Comparison of ENCODE assay signal across 21 cellular contexts in genomic region chr17:77593081-77593480, GRCh38.
DNase-seq lines count a peak whose midpoint lies in the region; ATAC-seq and TF ChIP-seq lines count a peak whose summit lies in the region.
"Had no signal": no experiment of that assay in that cellular context is flagged by ENCODE, and none has a peak within 500 bp of the region (broad histone marks: within the 10 kb centered on the region; RNA-seq: fewer than 3 reads in every experiment).

No MANE protein-coding gene starts in this region.

- DNase-seq in activated T-cell treated with anti-CD3 and anti-CD28 coated beads, Interleukin-2, amount 50 U/mL, for 24 hours, result peak; percentile 18
- no peak for DNase-seq in activated T-cell treated with anti-CD3 and anti-CD28 coated beads, Interleukin-2, amount 50 U/mL, for 4 hours
- peak; percentile 25 for DNase-seq in RWPE2 (ENCODE audit: low spot score)
- DNase-seq in neuronal stem cell (ENCODE audit: low spot score), result no peak
- DNase-seq in HFFc6, result no peak
- no peak for DNase-seq in OCI-LY7 (ENCODE audit: low spot score)
- DNase-seq: 8988T; Caco-2; CD4-positive, alpha-beta memory T cell; DMS153; NCI-H1436 treated with DMSO at 0.1 percent for 48 hours; NCI-H2029; NCI-H2227 treated with DMSO at 0.1 percent for 48 hours; NCI-H510A; Right ventricle myocardium superior had no signal

- H4K20me1 ChIP-seq in OCI-LY7 (ENCODE audit: insufficient read depth, low read length), result no peaks in the 10 kb centered on the region
- H4K20me1 ChIP-seq: BLaER1 treated with 17β-estradiol and CSF1 and Interleukin-3, amounts not matched to agents 10 nM and 100 nM had no signal

- H3K23ac ChIP-seq in neuronal stem cell (ENCODE audit: low read depth, low read length, poor library complexity), result no peak overlapping the region

- no peak for ATAC-seq in activated T-cell treated with anti-CD3 and anti-CD28 coated beads, Interleukin-2, amount 50 U/mL, for 4 hours
- no peak for ATAC-seq in RWPE2 (ENCODE audit: low read depth)
- no peak for ATAC-seq in HG02970 (IDR thresholded peaks at IDR 0.05; ENCODE audit: low FRiP score, unreplicated experiment)
- ATAC-seq: HepG2, K562 had no signal

- H3K9ac ChIP-seq in neuronal stem cell (ENCODE audit: low read depth, low read length, poor library complexity), result no peak overlapping the region
- H3K9ac ChIP-seq: BLaER1 treated with 17β-estradiol and CSF1 and Interleukin-3, amounts not matched to agents 10 nM and 100 nM had no signal

- peaks cover 1% of the 10 kb centered on the region for H3K9me3 ChIP-seq in RWPE2 (ENCODE audit: severe bottlenecking)
- H3K9me3 ChIP-seq in neuronal stem cell (replicated peaks in 1 of 2; ENCODE audit: control insufficient read depth in 2 of 2, insufficient read depth in 1 of 2, low read depth in 1 of 2, low read length in 2 of 2), result no peaks in the 10 kb centered on the region
- no peaks in the 10 kb centered on the region for H3K9me3 ChIP-seq in OCI-LY7 (ENCODE audit: low read length)
- H3K9me3 ChIP-seq: Caco-2 had no signal

- TF ChIP-seq CTCF in RWPE2 (IDR thresholded peaks at IDR 0.05; ENCODE audit: poor library complexity, severe bottlenecking) (no peak), HFFc6 (IDR thresholded peaks at IDR 0.05) (no peak), OCI-LY7 (conservative IDR thresholded peaks at IDR 0.05; ENCODE audit: low read length) (no peak)

- H3K79me1 ChIP-seq in neuronal stem cell (ENCODE audit: low read depth, low read length), result no peaks in the 10 kb centered on the region

- no TSS peak for BruUV-seq in OCI-LY7 (replicated peaks; lab: Mats Ljungman, UMichigan)

- no peak overlapping the region for H3K14ac ChIP-seq in neuronal stem cell (ENCODE audit: low read length)

- H3K4ac ChIP-seq in neuronal stem cell (ENCODE audit: low read length), result no peak overlapping the region

- H2AK5ac ChIP-seq in neuronal stem cell (ENCODE audit: low read depth, low read length), result no peak overlapping the region

- no peaks in the 10 kb centered on the region for H3K9me2 ChIP-seq in OCI-LY7 (ENCODE audit: insufficient read depth, low read length)

- H3K4me3 Mint-ChIP-seq in activated T-cell treated with anti-CD3 and anti-CD28 coated beads, Interleukin-2, amount 50 U/mL, for 24 hours, result no peak overlapping the region
- no peak overlapping the region for H3K4me3 Mint-ChIP-seq in activated T-cell treated with anti-CD3 and anti-CD28 coated beads, Interleukin-2, amount 50 U/mL, for 4 hours
- H3K4me3 Mint-ChIP-seq in HFFc6, result no peak overlapping the region
- H3K4me3 Mint-ChIP-seq: H9 had no signal

- H2BK15ac ChIP-seq in neuronal stem cell (ENCODE audit: low read length), result peak overlapping the region; percentile 11

- H2AFZ ChIP-seq in neuronal stem cell (ENCODE audit: low read length) (no peak overlapping the region), OCI-LY7 (ENCODE audit: low read length) (no peak overlapping the region)

- no peaks in the 10 kb centered on the region for H3K79me2 ChIP-seq in OCI-LY7 (ENCODE audit: insufficient read depth, low read depth, low read length)

- H2BK5ac ChIP-seq in neuronal stem cell (ENCODE audit: low read length), result no peak overlapping the region

- peaks cover 10% of the 10 kb centered on the region for H3K4me1 Mint-ChIP-seq in activated T-cell treated with anti-CD3 and anti-CD28 coated beads, Interleukin-2, amount 50 U/mL, for 24 hours (ENCODE audit: low read depth)
- H3K4me1 Mint-ChIP-seq in activated T-cell treated with anti-CD3 and anti-CD28 coated beads, Interleukin-2, amount 50 U/mL, for 4 hours (ENCODE audit: low read depth), result peaks cover 5% of the 10 kb centered on the region
- no peaks in the 10 kb centered on the region for H3K4me1 Mint-ChIP-seq in HFFc6 (ENCODE audit: low read depth)

- H3K27me3 ChIP-seq in RWPE2 (ENCODE audit: insufficient read depth, poor library complexity, severe bottlenecking) (peaks cover 6% of the 10 kb centered on the region), neuronal stem cell (ENCODE audit: control insufficient read depth in 3 of 3, insufficient read depth in 3 of 3, low read depth in 1 of 3, low read length in 3 of 3) (peaks cover 0 to 3% (median 0%) of the 10 kb centered on the region in 3 experiments)
- H3K27me3 ChIP-seq: BLaER1 treated with 17β-estradiol and CSF1 and Interleukin-3, amounts not matched to agents 10 nM and 100 nM had no signal

- H3K4me2 ChIP-seq in neuronal stem cell (ENCODE audit: insufficient read depth, low read length, poor library complexity, severe bottlenecking) (no peak overlapping the region), OCI-LY7 (ENCODE audit: low read length) (no peak overlapping the region)

- no peak overlapping the region for H4K8ac ChIP-seq in neuronal stem cell (ENCODE audit: low read depth, low read length)

- H3K36me3 Mint-ChIP-seq in activated T-cell treated with anti-CD3 and anti-CD28 coated beads, Interleukin-2, amount 50 U/mL, for 24 hours (ENCODE audit: low read depth), result no peaks in the 10 kb centered on the region
- no peaks in the 10 kb centered on the region for H3K36me3 Mint-ChIP-seq in activated T-cell treated with anti-CD3 and anti-CD28 coated beads, Interleukin-2, amount 50 U/mL, for 4 hours (ENCODE audit: insufficient read depth)
- no peaks in the 10 kb centered on the region for H3K36me3 Mint-ChIP-seq in HFFc6 (ENCODE audit: low read depth)
- H3K36me3 Mint-ChIP-seq: CD4-positive, alpha-beta memory T cell had no signal

- H3K9me3 Mint-ChIP-seq in activated T-cell treated with anti-CD3 and anti-CD28 coated beads, Interleukin-2, amount 50 U/mL, for 24 hours, result no peaks in the 10 kb centered on the region
- H3K9me3 Mint-ChIP-seq in activated T-cell treated with anti-CD3 and anti-CD28 coated beads, Interleukin-2, amount 50 U/mL, for 4 hours, result no peaks in the 10 kb centered on the region
- no peaks in the 10 kb centered on the region for H3K9me3 Mint-ChIP-seq in HFFc6
- H3K9me3 Mint-ChIP-seq: CD4-positive, alpha-beta memory T cell; H9 had no signal

- H3K4me3 ChIP-seq in RWPE2 (ENCODE audit: severe bottlenecking) (no peak overlapping the region), neuronal stem cell (ENCODE audit: low read length in 2 of 2) (no peak overlapping the region), OCI-LY7 (ENCODE audit: low read depth, low read length, poor library complexity, severe bottlenecking) (no peak overlapping the region)
- H3K4me3 ChIP-seq: BLaER1 treated with 17β-estradiol and CSF1 and Interleukin-3, amounts not matched to agents 10 nM and 100 nM; K562 had no signal

- H2BK120ac ChIP-seq in neuronal stem cell (ENCODE audit: low read depth, low read length), result no peak overlapping the region

- H3K27ac ChIP-seq in RWPE2 (ENCODE audit: poor library complexity, severe bottlenecking), result no peak overlapping the region
- no peak overlapping the region for H3K27ac ChIP-seq in neuronal stem cell (replicated peaks; ENCODE audit: low read length)
- no peak overlapping the region for H3K27ac ChIP-seq in OCI-LY7 (ENCODE audit: low read depth, low read length, poor library complexity, severe bottlenecking)
- H3K27ac ChIP-seq: BLaER1 treated with 17β-estradiol and CSF1 and Interleukin-3, amounts not matched to agents 10 nM and 100 nM; HL-60 had no signal

- H3K18ac ChIP-seq in neuronal stem cell (ENCODE audit: low read length), result no peak overlapping the region

- H4K91ac ChIP-seq in neuronal stem cell (ENCODE audit: low read depth, low read length, poor library complexity), result no peak overlapping the region

- POLR2A ChIA-PET in OCI-LY7 (lab: Charles Lee), result interaction anchor here (0.6 kb wide), 1 partner anchor 801 kb away, joined by 6 read pairs; no protein-coding TSS in a partner anchor

- no peak overlapping the region for H2BK12ac ChIP-seq in neuronal stem cell (ENCODE audit: low read length)

- H3K27me3 Mint-ChIP-seq in activated T-cell treated with anti-CD3 and anti-CD28 coated beads, Interleukin-2, amount 50 U/mL, for 24 hours, result peaks cover 6% of the 10 kb centered on the region
- H3K27me3 Mint-ChIP-seq in activated T-cell treated with anti-CD3 and anti-CD28 coated beads, Interleukin-2, amount 50 U/mL, for 4 hours (ENCODE audit: low read depth), result peaks cover 2% of the 10 kb centered on the region
- H3K27me3 Mint-ChIP-seq in HFFc6 (ENCODE audit: insufficient read depth), result peaks cover 35% of the 10 kb centered on the region

- H3K4me1 ChIP-seq in RWPE2 (ENCODE audit: insufficient read depth, poor library complexity, severe bottlenecking) (no peaks in the 10 kb centered on the region), neuronal stem cell (ENCODE audit: control insufficient read depth in 2 of 2, insufficient read depth in 1 of 2, low read depth in 1 of 2, low read length in 2 of 2) (peaks cover 0 to 14% of the 10 kb centered on the region in 2 donors), OCI-LY7 (ENCODE audit: insufficient read depth, low read length, poor library complexity, severe bottlenecking) (no peaks in the 10 kb centered on the region)

- CTCF ChIA-PET in OCI-LY7 (lab: Charles Lee; ENCODE audit: unreplicated experiment), result no interaction called here

- no peak overlapping the region for H3K27ac Mint-ChIP-seq in activated T-cell treated with anti-CD3 and anti-CD28 coated beads, Interleukin-2, amount 50 U/mL, for 24 hours
- H3K27ac Mint-ChIP-seq in HFFc6, result no peak overlapping the region
- H3K27ac Mint-ChIP-seq: CD4-positive, alpha-beta memory T cell; H9 had no signal

- H3K36me3 ChIP-seq in RWPE2 (ENCODE audit: low read depth) (no peaks in the 10 kb centered on the region), neuronal stem cell (replicated peaks in 1 of 2; ENCODE audit: control insufficient read depth in 2 of 2, insufficient read depth in 2 of 2, low read length in 2 of 2) (no peaks in the 10 kb centered on the region), OCI-LY7 (ENCODE audit: insufficient read depth, low read length) (no peaks in the 10 kb centered on the region)
- H3K36me3 ChIP-seq: BLaER1 treated with 17β-estradiol and CSF1 and Interleukin-3, amounts not matched to agents 10 nM and 100 nM had no signal

- no CpG with 5 or more reads among the region's 5 CpGs for WGBS in neuronal stem cell (ENCODE audit: extremely low coverage in 2 of 2, insufficient read length in 2 of 2, insufficient replicate concordance in 1 of 2), 2 donors

- intact Hi-C loops in OCI-LY7 (cut with micrococcal nuclease; ENCODE audit: unreplicated experiment), result no loop called here

Comparison
In these comparisons a context has a peak if more than half of its experiments do, and no peak if none do; other contexts are left out.
1. DNase-seq: peak in activated T-cell treated with anti-CD3 and anti-CD28 coated beads, Interleukin-2, amount 50 U/mL, for 24 hours (single experiment) and RWPE2 (single experiment); none in activated T-cell treated with anti-CD3 and anti-CD28 coated beads, Interleukin-2, amount 50 U/mL, for 4 hours (single experiment), neuronal stem cell (single experiment), HFFc6 (single experiment) and OCI-LY7 (single experiment).